ENCODE assay signal across 8 cellular contexts in the genomic region with DNA sequence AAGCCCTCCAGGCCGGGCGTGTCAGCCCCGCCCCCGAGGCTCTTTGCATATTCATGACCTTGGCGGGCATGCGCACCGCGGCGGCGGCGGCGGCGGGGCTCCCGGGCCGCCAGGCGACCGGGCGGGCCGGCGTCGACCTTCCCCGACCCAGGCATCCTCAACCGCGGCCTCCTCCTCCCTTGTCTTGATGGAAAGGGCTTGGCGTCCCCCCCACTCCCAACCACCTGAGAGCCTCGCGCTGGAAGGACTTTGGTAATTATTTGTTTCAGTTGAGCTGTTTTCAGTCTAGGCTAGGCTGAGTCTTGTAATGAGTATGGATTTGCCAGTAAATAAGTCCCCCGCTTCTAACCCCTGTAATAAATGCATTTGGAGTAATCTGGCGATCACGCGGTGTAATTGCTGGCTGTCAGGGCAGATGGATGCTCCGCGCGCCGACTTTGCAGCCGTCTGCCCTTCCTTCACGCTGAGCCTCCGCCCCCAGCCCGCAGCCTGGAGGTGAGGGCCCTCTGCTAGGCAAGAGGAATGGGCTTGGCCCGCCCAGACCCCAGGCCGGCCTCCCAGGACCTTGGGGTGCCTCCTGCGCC. TPM values are rescaled to one million over a fixed set of nuclear protein-coding genes. Genes with fewer than 3 reads are reported as not detected.
DNase-seq lines count a peak whose midpoint lies in the region; ATAC-seq, FAIRE-seq and TF ChIP-seq lines count a peak whose summit lies in the region.

No MANE protein-coding gene starts in this region.

- no peak overlapping the region for H3K27ac ChIP-seq in astrocyte (ENCODE audit: low read depth, low read length)

- peak overlapping the region; percentile 56 for H3K9ac ChIP-seq in astrocyte (ENCODE audit: low read length)

- DNase-seq in ACHN (peak; percentile 11), T-cell (peak in 32 of 34 experiments; percentile 3 to 61 (median 34)), astrocyte (ENCODE audit: low read depth) (no peak), iPS-NIHi7 (ENCODE audit: extremely low spot score) (peak; percentile 95), ureter (ENCODE audit: low spot score) (no peak)
- DNase-seq in stimulated activated CD4-positive, alpha-beta T cell treated with anti-CD3 and anti-CD28 coated beads, Interleukin-1b, Interleukin-23, amount 100 ng/mL, for 24 hours (ENCODE audit: low read depth in 4 of 4, low spot score in 1 of 4): peak in 3 of 4 experiments; percentile 21 to 41 (median 40)

- H3K27ac Mint-ChIP-seq in T-cell: no peak overlapping the region
- H3K27ac Mint-ChIP-seq in astrocyte (ENCODE audit: unreplicated experiment): peak overlapping the region; percentile 12

- H3K4me2 ChIP-seq in astrocyte (ENCODE audit: low read length): peak overlapping the region; percentile 90

- no peak for TF ChIP-seq CTCF in astrocyte (IDR thresholded peaks at IDR 0.05; ENCODE audit: insufficient read depth, low read depth, low read length)

- peaks cover 13 to 21% of the 10 kb centered on the region in 2 donors for H3K27me3 Mint-ChIP-seq in T-cell
- peaks cover 48% of the 10 kb centered on the region for H3K27me3 Mint-ChIP-seq in astrocyte (ENCODE audit: low read depth, unreplicated experiment)

- peak overlapping the region; percentile 94 for H2AFZ ChIP-seq in astrocyte (ENCODE audit: low read depth, low read length)

- peaks cover 7% of the 10 kb centered on the region for H4K20me1 ChIP-seq in astrocyte (ENCODE audit: insufficient read depth, low read length)

- no peaks in the 10 kb centered on the region for H3K9me3 ChIP-seq in astrocyte (ENCODE audit: insufficient read depth, low read depth, low read length)

- peak overlapping the region; percentile 61 for H3K4me3 ChIP-seq in astrocyte (ENCODE audit: insufficient read depth, low read depth, low read length)

- FAIRE-seq in astrocyte (lab: Jason Lieb, UNC): no peak

- peaks cover 8% of the 10 kb centered on the region for H3K4me1 ChIP-seq in astrocyte (ENCODE audit: insufficient read depth, low read length)

- H3K27me3 ChIP-seq in astrocyte (ENCODE audit: insufficient read depth, low read length): peaks cover 9% of the 10 kb centered on the region

- POLR2A ChIA-PET in T-cell (lab: Charles Lee): no interaction called here

- H3K4me1 Mint-ChIP-seq in T-cell (peaks cover 6 to 11% (median 11%) of the 10 kb centered on the region in 3 donors), astrocyte (ENCODE audit: low read depth, unreplicated experiment) (peaks cover 1% of the 10 kb centered on the region)

- H3K36me3 Mint-ChIP-seq in T-cell (no peaks in the 10 kb centered on the region), astrocyte (ENCODE audit: low read depth, unreplicated experiment) (no peaks in the 10 kb centered on the region)

- in situ Hi-C loops in ACHN (cut with HindIII; ENCODE audit: low pct_ligation_motif_present, low pct_unique_long_range_greater_than_20kb, low sequenced_read_pairs): no loop called here

- ATAC-seq in GM21825 (IDR thresholded peaks at IDR 0.05; ENCODE audit: unreplicated experiment) (peak; percentile 49), T-cell (replicated peaks in 1 of 4) (peak; percentile 61 to 92 (median 76)), GM21576 (IDR thresholded peaks at IDR 0.05; ENCODE audit: unreplicated experiment) (no peak)

- peak overlapping the region; percentile 73 to 80 (median 79) for H3K4me3 Mint-ChIP-seq in T-cell
- peak overlapping the region; percentile 80 for H3K4me3 Mint-ChIP-seq in astrocyte (ENCODE audit: unreplicated experiment)

- H3K79me2 ChIP-seq in astrocyte (ENCODE audit: insufficient read depth, low read length): no peaks in the 10 kb centered on the region

- H3K9me3 Mint-ChIP-seq in T-cell: no peaks in the 10 kb centered on the region
- H3K9me3 Mint-ChIP-seq in astrocyte (ENCODE audit: unreplicated experiment): no peaks in the 10 kb centered on the region

- CTCF ChIA-PET in T-cell (lab: Charles Lee): no interaction called here

- no peaks in the 10 kb centered on the region for H3K36me3 ChIP-seq in astrocyte (ENCODE audit: insufficient read depth, low read length)

RNA-seq across cellular contexts. Expression of a gene that starts 25.2 kb away (rescaled TPM):
- total RNA-seq in T-cell: not detected
- 0.20 and 0.41 TPM in 2 replicates for total RNA-seq in astrocyte
- total RNA-seq in ureter: 0.13 TPM

Comparison
In these comparisons a context has a peak if more than half of its experiments do, and no peak if none do; other contexts are left out.
1. DNase-seq: peak in ACHN (single experiment), T-cell (32 of 34), iPS-NIHi7 (single experiment) and stimulated activated CD4-positive, alpha-beta T cell treated with anti-CD3 and anti-CD28 coated beads, Interleukin-1b, Interleukin-23, amount 100 ng/mL, for 24 hours (3 of 4); none in astrocyte (single experiment) and ureter (single experiment).